Comparison of ENCODE assay signal across 1 cellular context in genomic region chr22:20507253-20508066, GRCh38.
TF ChIP-seq lines count a peak whose summit lies in the region.

Gene MED15, plus strand, starts transcription at chr22:20507610. Its CDS starts 69 bp downstream, at chr22:20507679.

TF ChIP-seq in K562, 482 proteins besides CTCF, POLR2A, EP300 and RAD21 (continued from another document and continues in another):
- TF ChIP-seq ZBTB40 (IDR thresholded peaks at IDR 0.05) (no peak), ZBTB40 (CRISPR knock-in tag; IDR thresholded peaks at IDR 0.05) (no peak), BHLHE40 (IDR thresholded peaks at IDR 0.05; ENCODE audit: low read length) (peak; percentile 89), E4F1 (CRISPR knock-in tag; IDR thresholded peaks at IDR 0.05; ENCODE audit: borderline replicate concordance) (no peak), ZBTB7A (IDR thresholded peaks at IDR 0.05; ENCODE audit: borderline replicate concordance, control insufficient read depth, low read depth, low read length) (no peak), MAFF (IDR thresholded peaks at IDR 0.05; ENCODE audit: low read length) (0 out of 2 replicates have a peak, but pooled peaks have one; percentile 15), ZNF407 (IDR thresholded peaks at IDR 0.05; ENCODE audit: low read depth) (no peak), NFRKB (IDR thresholded peaks at IDR 0.05; ENCODE audit: low read depth) (no peak), HES1 (IDR thresholded peaks at IDR 0.05; ENCODE audit: low read depth) (no peak), POLR2B (IDR thresholded peaks at IDR 0.05; ENCODE audit: low read depth, partially characterized antibody) (no peak), HCFC1 (IDR thresholded peaks at IDR 0.05; ENCODE audit: low read depth, low read length) (peak; percentile 100), ZNF436 (CRISPR knock-in tag; IDR thresholded peaks at IDR 0.05) (no peak), HNRNPUL1 (IDR thresholded peaks at IDR 0.05; ENCODE audit: low read length) (no peak), HIVEP1 (CRISPR knock-in tag; IDR thresholded peaks at IDR 0.05) (no peak), ZNF785 (CRISPR knock-in tag; IDR thresholded peaks at IDR 0.05) (no peak), FOXJ3 (CRISPR knock-in tag; IDR thresholded peaks at IDR 0.05) (no peak), DNMT1 (IDR thresholded peaks at IDR 0.05) (no peak), YY1 (IDR thresholded peaks at IDR 0.05; ENCODE audit: borderline replicate concordance in 1 of 3, control insufficient read depth in 1 of 3, extremely low read depth in 1 of 3, insufficient read depth in 3 of 3, insufficient read length in 1 of 3, insufficient replicate concordance in 2 of 3, low read depth in 1 of 3, low read length in 2 of 3) (peak in 2 of 3 experiments; percentile 60 to 89), ZNF140 (CRISPR knock-in tag; IDR thresholded peaks at IDR 0.05) (no peak), TEAD1 (CRISPR knock-in tag; IDR thresholded peaks at IDR 0.05) (no peak), JUND (IDR thresholded peaks at IDR 0.05; ENCODE audit: borderline replicate concordance, low read depth, low read length) (peak; percentile 91), JUND (tag; IDR thresholded peaks at IDR 0.05; ENCODE audit: borderline replicate concordance, low read depth, low read length) (no peak), ZNF175 (CRISPR knock-in tag; IDR thresholded peaks at IDR 0.05; ENCODE audit: low read depth) (no peak), RERE (CRISPR knock-in tag; IDR thresholded peaks at IDR 0.05; ENCODE audit: borderline replicate concordance) (no peak), CEBPG (CRISPR knock-in tag; IDR thresholded peaks at IDR 0.05) (no peak), CEBPG (tag; conservative IDR thresholded peaks at IDR 0.05 in 1 of 2, IDR thresholded peaks at IDR 0.05 in 1 of 2) (no peak), TSC22D4 (tag; IDR thresholded peaks at IDR 0.05) (no peak)
